In genomic region chr1:5660141-5660935, GRCh38 we compare ENCODE assay signal across 18 cellular contexts.
DNase-seq lines count a peak whose midpoint lies in the region; ATAC-seq and TF ChIP-seq lines count a peak whose summit lies in the region.
"Had no signal": no experiment of that assay in that cellular context is flagged by ENCODE, and none has a peak within 500 bp of the region (broad histone marks: within the 10 kb centered on the region; RNA-seq: fewer than 3 reads in every experiment).

No MANE protein-coding gene starts in this region.

- peak; percentile 90 for ATAC-seq in Right ventricle myocardium superior (ENCODE audit: poor library complexity)
- ATAC-seq in omental fat pad (ENCODE audit: low FRiP score), result no peak
- ATAC-seq: naive thymus-derived CD8-positive, alpha-beta T cell had no signal

- TF ChIP-seq CTCF in omental fat pad (IDR thresholded peaks at IDR 0.05), result no peak

- intact Hi-C loops in Right ventricle myocardium superior (cut with DNase I), result no loop called here

- peak; percentile 98 for DNase-seq in DMS153 (lab: John Stamatoyannopoulos, UW)
- DNase-seq in SW480 (ENCODE audit: low spot score), result peak; percentile 87
- DNase-seq in Right ventricle myocardium superior, result no peak
- peak; percentile 23 for DNase-seq in mucosa of gallbladder (ENCODE audit: low spot score)
- no peak for DNase-seq in activated CD4-positive, alpha-beta T cell treated with anti-CD3 and anti-CD28 coated beads, Interleukin-2, amount 50 U/mL, for 48 hours
- DNase-seq in omental fat pad (ENCODE audit: low spot score), result no peak
- DNase-seq in NCI-H446 treated with DMSO at 0.1 percent for 48 hours (lab: John Stamatoyannopoulos, UW), result no peak
- no peak for DNase-seq in inferior parietal cortex (ENCODE audit: extremely low spot score)
- DNase-seq: activated CD4-positive, alpha-beta T cell treated with anti-CD3 and anti-CD28 coated beads, Interleukin-2, amount 50 U/mL, for 1 hour; activated T-cell treated with anti-CD3 and anti-CD28 coated beads, Interleukin-2, amount 50 U/mL, for 1 hour; CD8-positive, alpha-beta memory T cell; EL; KG1; naive thymus-derived CD8-positive, alpha-beta T cell; NCI-H1694; NCI-H524 treated with DMSO at 0.1 percent for 48 hours; SK-N-SH; stimulated activated CD4-positive, alpha-beta T cell treated with anti-CD3 and anti-CD28 coated beads, Interleukin-15, amount 100 ng/mL, for 24 hours had no signal

Comparison
In these comparisons a context has a peak if more than half of its experiments do, and no peak if none do; other contexts are left out.
1. DNase-seq: peak in DMS153 (single experiment), SW480 (single experiment) and mucosa of gallbladder (single experiment); none in Right ventricle myocardium superior (single experiment), activated CD4-positive, alpha-beta T cell treated with anti-CD3 and anti-CD28 coated beads, Interleukin-2, amount 50 U/mL, for 48 hours (0 of 2), omental fat pad (single experiment), NCI-H446 treated with DMSO at 0.1 percent for 48 hours (single experiment) and inferior parietal cortex (single experiment).